Comparison of ENCODE assay signal across 23 cellular contexts in the genomic region with DNA sequence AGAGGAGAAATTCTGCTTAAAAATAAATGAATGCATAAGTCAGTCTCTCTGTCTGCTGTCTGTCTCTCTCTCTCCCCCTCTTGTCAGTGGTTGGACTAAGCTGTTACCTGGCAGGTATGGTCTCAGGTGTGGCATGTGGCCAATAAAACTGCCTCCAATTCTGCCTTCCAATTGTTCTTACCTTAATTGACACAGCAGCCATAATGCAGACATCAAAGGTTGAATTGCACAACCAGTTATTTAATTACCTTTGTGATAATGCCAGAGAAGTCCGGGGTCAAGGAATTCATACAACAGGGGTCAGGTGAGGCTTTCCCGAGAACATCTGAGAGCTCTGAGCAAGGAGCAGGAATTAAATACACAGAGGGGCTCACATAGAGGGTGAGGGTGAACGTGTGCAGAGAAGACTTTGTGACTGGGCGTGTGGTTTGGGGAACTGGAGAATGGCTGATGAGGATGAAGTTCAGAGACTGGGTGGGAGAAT.
DNase-seq lines count a peak whose midpoint lies in the region; ATAC-seq and TF ChIP-seq lines count a peak whose summit lies in the region.
"Had no signal": no experiment of that assay in that cellular context is flagged by ENCODE, and none has a peak within 500 bp of the region (broad histone marks: within the 10 kb centered on the region; RNA-seq: fewer than 3 reads in every experiment).

No MANE protein-coding gene starts in this region.

- no peaks in the 10 kb centered on the region for H3K27me3 ChIP-seq in Caco-2 (replicated peaks; ENCODE audit: control insufficient read depth, insufficient read depth, low read length)
- H3K27me3 ChIP-seq in hepatocyte = no peaks in the 10 kb centered on the region
- peaks cover 16% of the 10 kb centered on the region for H3K27me3 ChIP-seq in neural progenitor cell
- H3K27me3 ChIP-seq: brain microvascular endothelial cell, uterus had no signal

- H3K27ac Mint-ChIP-seq in Caco-2 (ENCODE audit: unreplicated experiment) (peak overlapping the region; percentile 20), neural progenitor cell (no peak overlapping the region)
- H3K27ac Mint-ChIP-seq: activated CD8-positive, alpha-beta T cell treated with anti-CD3 and anti-CD28 coated beads, Interleukin-2, amount 10 ng/mL, durations not matched to agents 7 days and 5 days; activated T-helper 17 cell treated with anti-CD3 and anti-CD28 coated beads, Interleukin-2, amount 50 U/mL, for 72 hours; nephron progenitor cell had no signal

- DNase-seq in Caco-2 (peak; percentile 73 to 82), LoVo (ENCODE audit: low spot score) (peak; percentile 70), hepatocyte (ENCODE audit: low spot score) (peak; percentile 63), renal cortical epithelial cell (ENCODE audit: low read depth) (peak; percentile 6), neural progenitor cell (ENCODE audit: low spot score) (no peak), foreskin melanocyte (no peak)
- DNase-seq: activated CD4-positive, alpha-beta T cell treated with anti-CD3 and anti-CD28 coated beads for 4 hours; activated CD8-positive, alpha-beta T cell treated with anti-CD3 and anti-CD28 coated beads, Interleukin-2, amount 10 ng/mL, durations not matched to agents 7 days and 5 days; activated naive CD4-positive, alpha-beta T cell treated with anti-CD3 and anti-CD28 coated beads, Interleukin-2, amount 50 U/mL, for 16 hours; amniotic stem cell; brain microvascular endothelial cell; cerebellar nuclear complex; NCI-H187 treated with DMSO at 0.1 percent for 48 hours; NCI-H524; nephron progenitor cell; retina; stimulated activated naive CD4-positive, alpha-beta T cell; uterus had no signal

- H3K27ac ChIP-seq in hepatocyte (peak overlapping the region; percentile 18), neural progenitor cell (no peak overlapping the region)
- H3K27ac ChIP-seq: brain microvascular endothelial cell, skin epidermis, thoracic aorta, uterus had no signal

- no TSS peak for BruUV-seq in Caco-2 (replicated peaks; lab: Mats Ljungman, UMichigan)

- no peaks in the 10 kb centered on the region for H3K9me2 ChIP-seq in hepatocyte (replicated peaks; ENCODE audit: insufficient read depth)

- H3K9me3 Mint-ChIP-seq in Caco-2 (ENCODE audit: unreplicated experiment) = peaks cover 10% of the 10 kb centered on the region
- no peaks in the 10 kb centered on the region for H3K9me3 Mint-ChIP-seq in neural progenitor cell
- H3K9me3 Mint-ChIP-seq: activated T-helper 17 cell treated with anti-CD3 and anti-CD28 coated beads, Interleukin-2, amount 50 U/mL, for 72 hours; nephron progenitor cell had no signal

- no peak overlapping the region for H3K4me3 Mint-ChIP-seq in Caco-2 (ENCODE audit: unreplicated experiment)
- H3K4me3 Mint-ChIP-seq in neural progenitor cell = no peak overlapping the region
- H3K4me3 Mint-ChIP-seq: activated CD8-positive, alpha-beta T cell treated with anti-CD3 and anti-CD28 coated beads, Interleukin-2, amount 10 ng/mL, durations not matched to agents 7 days and 5 days; activated T-helper 17 cell treated with anti-CD3 and anti-CD28 coated beads, Interleukin-2, amount 50 U/mL, for 72 hours; nephron progenitor cell had no signal

- POLR2A ChIA-PET in Caco-2 (lab: Charles Lee) = no interaction called here

- H3K79me2 ChIP-seq in hepatocyte = no peaks in the 10 kb centered on the region
- H3K79me2 ChIP-seq in neural progenitor cell (ENCODE audit: low read depth) = no peaks in the 10 kb centered on the region

- no peaks in the 10 kb centered on the region for H3K27me3 Mint-ChIP-seq in Caco-2 (ENCODE audit: insufficient read depth, unreplicated experiment)
- no peaks in the 10 kb centered on the region for H3K27me3 Mint-ChIP-seq in neural progenitor cell (ENCODE audit: insufficient read depth, low read depth)

- ATAC-seq in HG03097 (IDR thresholded peaks at IDR 0.05; ENCODE audit: low FRiP score, unreplicated experiment) = no peak
- ATAC-seq: activated CD8-positive, alpha-beta T cell treated with anti-CD3 and anti-CD28 coated beads, Interleukin-2, amount 10 ng/mL, durations not matched to agents 7 days and 5 days; activated T-helper 17 cell treated with anti-CD3 and anti-CD28 coated beads, Interleukin-2, amount 50 U/mL, for 72 hours; GM12878 had no signal

- H3K36me3 ChIP-seq in Caco-2 (ENCODE audit: control insufficient read depth, insufficient read depth, low read length) (no peaks in the 10 kb centered on the region), hepatocyte (replicated peaks; ENCODE audit: insufficient read depth, low read depth) (no peaks in the 10 kb centered on the region), neural progenitor cell (no peaks in the 10 kb centered on the region)
- H3K36me3 ChIP-seq: brain microvascular endothelial cell, thoracic aorta, uterus had no signal

- H4K20me1 ChIP-seq in hepatocyte (ENCODE audit: insufficient read depth, poor library complexity, severe bottlenecking) (no peaks in the 10 kb centered on the region), neural progenitor cell (ENCODE audit: low read depth) (no peaks in the 10 kb centered on the region)

- no peak overlapping the region for H3K9ac ChIP-seq in neural progenitor cell

- H3K4me1 ChIP-seq in Caco-2 (peaks cover 25% of the 10 kb centered on the region), hepatocyte (ENCODE audit: insufficient read depth) (peaks cover 3% of the 10 kb centered on the region), neural progenitor cell (no peaks in the 10 kb centered on the region)
- H3K4me1 ChIP-seq: uterus had no signal

- H3K4me2 ChIP-seq in hepatocyte (peak overlapping the region; percentile 24), neural progenitor cell (no peak overlapping the region)

- CTCF ChIA-PET in Caco-2 (lab: Charles Lee) = no interaction called here

- WGBS in hepatocyte (ENCODE audit: low lambda C conversion rate, missing lambda C conversion rate) = 51% methylated on average over 4 of the region's 4 CpGs

- TF ChIP-seq CTCF in Caco-2 (IDR thresholded peaks at IDR 0.05; ENCODE audit: insufficient read depth in 1 of 2, low read depth in 1 of 2, low read length in 1 of 2, severe bottlenecking in 1 of 2, unreplicated experiment in 1 of 2) (no peak), hepatocyte (IDR thresholded peaks at IDR 0.05; ENCODE audit: poor library complexity) (no peak), neural progenitor cell (IDR thresholded peaks at IDR 0.05) (no peak)

- H3K4me1 Mint-ChIP-seq in Caco-2 (ENCODE audit: low read depth, unreplicated experiment) = peaks cover 17% of the 10 kb centered on the region
- H3K4me1 Mint-ChIP-seq in neural progenitor cell = no peaks in the 10 kb centered on the region
- H3K4me1 Mint-ChIP-seq: activated T-helper 17 cell treated with anti-CD3 and anti-CD28 coated beads, Interleukin-2, amount 50 U/mL, for 72 hours; nephron progenitor cell had no signal

- no peaks in the 10 kb centered on the region for H3K9me3 ChIP-seq in Caco-2
- no peaks in the 10 kb centered on the region for H3K9me3 ChIP-seq in hepatocyte (ENCODE audit: low read depth)
- no peaks in the 10 kb centered on the region for H3K9me3 ChIP-seq in neural progenitor cell (ENCODE audit: low read depth)
- H3K9me3 ChIP-seq: thoracic aorta, uterus had no signal

- no peak overlapping the region for H2AFZ ChIP-seq in hepatocyte
- H2AFZ ChIP-seq in neural progenitor cell (replicated peaks) = no peak overlapping the region

- H3K4me3 ChIP-seq in Caco-2 (ENCODE audit: low read depth, low read length) (no peak overlapping the region), hepatocyte (no peak overlapping the region), neural progenitor cell (no peak overlapping the region)
- H3K4me3 ChIP-seq: GM12878, skin epidermis, thoracic aorta, uterus had no signal

- intact Hi-C loops in Caco-2 (cut with micrococcal nuclease; ENCODE audit: unreplicated experiment) = loop anchor here (1.0 kb wide), 2 partner anchors 27 to 49 kb away; no protein-coding TSS in a partner anchor

- H3F3A ChIP-seq in neural progenitor cell (ENCODE audit: low read depth) = no peaks in the 10 kb centered on the region

- H3K36me3 Mint-ChIP-seq in Caco-2 (ENCODE audit: insufficient read depth, unreplicated experiment) = no peaks in the 10 kb centered on the region
- no peaks in the 10 kb centered on the region for H3K36me3 Mint-ChIP-seq in neural progenitor cell

Comparison
In these comparisons a context has a peak if more than half of its experiments do, and no peak if none do; other contexts are left out.
1. DNase-seq: peak in Caco-2 (2 of 2), LoVo (single experiment), hepatocyte (single experiment) and renal cortical epithelial cell (single experiment); none in neural progenitor cell (single experiment) and foreskin melanocyte (single experiment).